1 cellular context compared by ENCODE assay signal in the genomic region with DNA sequence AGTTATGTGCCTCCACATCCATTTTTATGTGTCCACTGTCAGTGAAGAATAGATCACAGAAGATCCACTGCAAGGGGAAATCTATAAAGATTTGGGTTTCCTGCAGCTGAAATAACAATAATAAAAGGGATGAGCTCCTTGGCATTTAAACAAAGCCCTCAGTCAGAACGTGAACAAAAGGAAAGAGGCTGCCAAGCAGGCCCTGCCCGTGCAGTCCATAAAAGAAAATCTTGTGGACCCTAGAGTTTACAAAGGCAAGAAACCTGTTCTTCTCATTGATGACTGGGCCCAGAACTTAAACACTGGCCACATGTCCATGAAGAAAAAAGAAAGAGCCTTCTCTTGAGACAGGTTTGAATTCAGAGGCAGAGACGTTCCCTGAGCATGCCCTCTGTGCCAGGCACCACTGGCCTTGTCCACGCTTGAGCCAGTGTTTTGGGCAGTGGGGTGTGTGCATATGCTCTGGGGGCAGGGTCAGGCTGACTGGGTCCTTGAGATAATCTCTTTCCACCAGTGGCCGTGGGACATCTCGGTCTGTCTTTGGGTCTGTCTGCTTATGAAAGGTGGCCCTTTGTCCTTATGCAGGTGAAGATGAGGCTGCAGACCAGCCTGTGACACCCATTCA.
TF ChIP-seq lines count a peak whose summit lies in the region.

No MANE protein-coding gene starts in this region.

TF ChIP-seq in SK-N-SH, 30 proteins besides CTCF, POLR2A, EP300 and RAD21 (continued from another document):
- TF ChIP-seq, protein P1, sequence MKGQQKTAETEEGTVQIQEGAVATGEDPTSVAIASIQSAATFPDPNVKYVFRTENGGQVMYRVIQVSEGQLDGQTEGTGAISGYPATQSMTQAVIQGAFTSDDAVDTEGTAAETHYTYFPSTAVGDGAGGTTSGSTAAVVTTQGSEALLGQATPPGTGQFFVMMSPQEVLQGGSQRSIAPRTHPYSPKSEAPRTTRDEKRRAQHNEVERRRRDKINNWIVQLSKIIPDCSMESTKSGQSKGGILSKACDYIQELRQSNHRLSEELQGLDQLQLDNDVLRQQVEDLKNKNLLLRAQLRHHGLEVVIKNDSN (IDR thresholded peaks at IDR 0.05; ENCODE audit: borderline replicate concordance, low read depth): no peak
- TF ChIP-seq TCF12 (IDR thresholded peaks at IDR 0.05) (no peak), GABPA (IDR thresholded peaks at IDR 0.05; ENCODE audit: low read depth) (no peak), YY1 (IDR thresholded peaks at IDR 0.05; ENCODE audit: low read depth) (no peak), POLR2AphosphoS5 (IDR thresholded peaks at IDR 0.05; ENCODE audit: low read depth, low read length) (no peak), FOSL2 (IDR thresholded peaks at IDR 0.05; ENCODE audit: borderline replicate concordance, low read depth) (no peak), SIN3A (IDR thresholded peaks at IDR 0.05; ENCODE audit: borderline replicate concordance, low read depth, low read length) (no peak), RFX5 (IDR thresholded peaks at IDR 0.05; ENCODE audit: low read length) (no peak), NRF1 (IDR thresholded peaks at IDR 0.05; ENCODE audit: low read depth, low read length) (no peak)
- TF ChIP-seq, protein P2, sequence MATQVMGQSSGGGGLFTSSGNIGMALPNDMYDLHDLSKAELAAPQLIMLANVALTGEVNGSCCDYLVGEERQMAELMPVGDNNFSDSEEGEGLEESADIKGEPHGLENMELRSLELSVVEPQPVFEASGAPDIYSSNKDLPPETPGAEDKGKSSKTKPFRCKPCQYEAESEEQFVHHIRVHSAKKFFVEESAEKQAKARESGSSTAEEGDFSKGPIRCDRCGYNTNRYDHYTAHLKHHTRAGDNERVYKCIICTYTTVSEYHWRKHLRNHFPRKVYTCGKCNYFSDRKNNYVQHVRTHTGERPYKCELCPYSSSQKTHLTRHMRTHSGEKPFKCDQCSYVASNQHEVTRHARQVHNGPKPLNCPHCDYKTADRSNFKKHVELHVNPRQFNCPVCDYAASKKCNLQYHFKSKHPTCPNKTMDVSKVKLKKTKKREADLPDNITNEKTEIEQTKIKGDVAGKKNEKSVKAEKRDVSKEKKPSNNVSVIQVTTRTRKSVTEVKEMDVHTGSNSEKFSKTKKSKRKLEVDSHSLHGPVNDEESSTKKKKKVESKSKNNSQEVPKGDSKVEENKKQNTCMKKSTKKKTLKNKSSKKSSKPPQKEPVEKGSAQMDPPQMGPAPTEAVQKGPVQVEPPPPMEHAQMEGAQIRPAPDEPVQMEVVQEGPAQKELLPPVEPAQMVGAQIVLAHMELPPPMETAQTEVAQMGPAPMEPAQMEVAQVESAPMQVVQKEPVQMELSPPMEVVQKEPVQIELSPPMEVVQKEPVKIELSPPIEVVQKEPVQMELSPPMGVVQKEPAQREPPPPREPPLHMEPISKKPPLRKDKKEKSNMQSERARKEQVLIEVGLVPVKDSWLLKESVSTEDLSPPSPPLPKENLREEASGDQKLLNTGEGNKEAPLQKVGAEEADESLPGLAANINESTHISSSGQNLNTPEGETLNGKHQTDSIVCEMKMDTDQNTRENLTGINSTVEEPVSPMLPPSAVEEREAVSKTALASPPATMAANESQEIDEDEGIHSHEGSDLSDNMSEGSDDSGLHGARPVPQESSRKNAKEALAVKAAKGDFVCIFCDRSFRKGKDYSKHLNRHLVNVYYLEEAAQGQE (IDR thresholded peaks at IDR 0.05; ENCODE audit: low read depth, low read length): no peak
- TF ChIP-seq, protein P3, sequence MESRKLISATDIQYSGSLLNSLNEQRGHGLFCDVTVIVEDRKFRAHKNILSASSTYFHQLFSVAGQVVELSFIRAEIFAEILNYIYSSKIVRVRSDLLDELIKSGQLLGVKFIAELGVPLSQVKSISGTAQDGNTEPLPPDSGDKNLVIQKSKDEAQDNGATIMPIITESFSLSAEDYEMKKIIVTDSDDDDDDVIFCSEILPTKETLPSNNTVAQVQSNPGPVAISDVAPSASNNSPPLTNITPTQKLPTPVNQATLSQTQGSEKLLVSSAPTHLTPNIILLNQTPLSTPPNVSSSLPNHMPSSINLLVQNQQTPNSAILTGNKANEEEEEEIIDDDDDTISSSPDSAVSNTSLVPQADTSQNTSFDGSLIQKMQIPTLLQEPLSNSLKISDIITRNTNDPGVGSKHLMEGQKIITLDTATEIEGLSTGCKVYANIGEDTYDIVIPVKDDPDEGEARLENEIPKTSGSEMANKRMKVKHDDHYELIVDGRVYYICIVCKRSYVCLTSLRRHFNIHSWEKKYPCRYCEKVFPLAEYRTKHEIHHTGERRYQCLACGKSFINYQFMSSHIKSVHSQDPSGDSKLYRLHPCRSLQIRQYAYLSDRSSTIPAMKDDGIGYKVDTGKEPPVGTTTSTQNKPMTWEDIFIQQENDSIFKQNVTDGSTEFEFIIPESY (IDR thresholded peaks at IDR 0.05; ENCODE audit: borderline replicate concordance, low read depth): no peak
